In genomic region chr12:119770146-119770545, GRCh38 we compare ENCODE assay signal across 16 cellular contexts.
DNase-seq lines count a peak whose midpoint lies in the region; ATAC-seq and TF ChIP-seq lines count a peak whose summit lies in the region.
"Had no signal": no experiment of that assay in that cellular context is flagged by ENCODE, and none has a peak within 500 bp of the region (broad histone marks: within the 10 kb centered on the region; RNA-seq: fewer than 3 reads in every experiment).

No MANE protein-coding gene starts in this region.

- TSS peak; percentile 33 for BruUV-seq in OCI-LY7 (replicated peaks; lab: Mats Ljungman, UMichigan)

- H3K9me2 ChIP-seq in GM23248 (ENCODE audit: insufficient read depth), result no peaks in the 10 kb centered on the region
- H3K9me2 ChIP-seq in OCI-LY7 (ENCODE audit: insufficient read depth, low read length), result no peaks in the 10 kb centered on the region

- in situ Hi-C loops in GM23248 (cut with MboI), result no loop called here

- H3K27me3 ChIP-seq in GM23248 (replicated peaks; ENCODE audit: insufficient read depth) (no peaks in the 10 kb centered on the region), skeletal muscle satellite cell (ENCODE audit: control insufficient read depth, insufficient read depth, low read length) (no peaks in the 10 kb centered on the region)
- H3K27me3 ChIP-seq: BE2C had no signal

- CTCF ChIA-PET in OCI-LY7 (lab: Charles Lee; ENCODE audit: unreplicated experiment), result no interaction called here

- H3K4me3 ChIP-seq in GM23248 (no peak overlapping the region), OCI-LY7 (ENCODE audit: low read depth, low read length, poor library complexity, severe bottlenecking) (no peak overlapping the region), skeletal muscle satellite cell (ENCODE audit: low read length) (peak overlapping the region; percentile 42)
- H3K4me3 ChIP-seq: HAP-1 had no signal

- POLR2A ChIA-PET in OCI-LY7 (lab: Charles Lee), result no interaction called here

- H3K9ac ChIP-seq in GM23248, result no peak overlapping the region
- H3K9ac ChIP-seq in skeletal muscle satellite cell (ENCODE audit: low read depth, low read length), result no peak overlapping the region
- H3K9ac ChIP-seq: KMS-11 had no signal

- H3K4me2 ChIP-seq in GM23248 (ENCODE audit: unreplicated experiment) (no peak overlapping the region), OCI-LY7 (ENCODE audit: low read length) (no peak overlapping the region), skeletal muscle satellite cell (ENCODE audit: low read length) (peak overlapping the region; percentile 47)
- H3K4me2 ChIP-seq: KMS-11 had no signal

- H2AFZ ChIP-seq in GM23248 (no peak overlapping the region), OCI-LY7 (ENCODE audit: low read length) (no peak overlapping the region)

- no peak overlapping the region for H3K27ac ChIP-seq in GM23248
- H3K27ac ChIP-seq in OCI-LY7 (ENCODE audit: low read depth, low read length, poor library complexity, severe bottlenecking), result no peak overlapping the region
- H3K27ac ChIP-seq: KMS-11 had no signal

- DNase-seq in GM23248, result peak; percentile 65
- DNase-seq in OCI-LY7 (ENCODE audit: low spot score), result no peak
- DNase-seq in iris pigment epithelial cell (ENCODE audit: low read depth), result peak; percentile 16
- no peak for DNase-seq in NOMO-1 treated with dmso at 0.1 percent for 144 hours (lab: John Stamatoyannopoulos, UW; ENCODE audit: unreplicated experiment)
- DNase-seq: ACHN; BE2C; C1 segment of cervical spinal cord; Caco-2; CD4-positive, CD25-positive, alpha-beta regulatory T cell; CD8-positive, alpha-beta memory T cell; GDM1 had no signal

- H3K36me3 ChIP-seq in GM23248 (ENCODE audit: low read depth), result no peaks in the 10 kb centered on the region
- H3K36me3 ChIP-seq in OCI-LY7 (ENCODE audit: insufficient read depth, low read length), result peaks cover 85% of the 10 kb centered on the region
- H3K36me3 ChIP-seq in skeletal muscle satellite cell (ENCODE audit: insufficient read depth, low read length), result peaks cover 28% of the 10 kb centered on the region

- WGBS in GM23248 (ENCODE audit: low coverage in 1 of 2, low lambda C conversion rate in 2 of 2, missing lambda C conversion rate in 2 of 2), 2 experiments, result 69 to 72% methylated on average over 5 of the region's 5 CpGs

- no peak for TF ChIP-seq CTCF in OCI-LY7 (conservative IDR thresholded peaks at IDR 0.05; ENCODE audit: low read length)

- H3K79me2 ChIP-seq in GM23248 (ENCODE audit: insufficient read depth) (no peaks in the 10 kb centered on the region), OCI-LY7 (ENCODE audit: insufficient read depth, low read depth, low read length) (no peaks in the 10 kb centered on the region)

- H3K9me3 ChIP-seq in GM23248 (ENCODE audit: low read depth) (no peaks in the 10 kb centered on the region), OCI-LY7 (ENCODE audit: low read length) (no peaks in the 10 kb centered on the region), skeletal muscle satellite cell (replicated peaks; ENCODE audit: low read length) (no peaks in the 10 kb centered on the region)
- H3K9me3 ChIP-seq: BE2C, Caco-2, HAP-1 had no signal

- H3F3A ChIP-seq in GM23248 (ENCODE audit: insufficient read depth), result no peaks in the 10 kb centered on the region

- H4K20me1 ChIP-seq in GM23248 (ENCODE audit: insufficient read depth) (no peaks in the 10 kb centered on the region), OCI-LY7 (ENCODE audit: insufficient read depth, low read length) (no peaks in the 10 kb centered on the region)

- intact Hi-C loops in OCI-LY7 (cut with micrococcal nuclease; ENCODE audit: unreplicated experiment), result no loop called here

- ATAC-seq in HG03175 (IDR thresholded peaks at IDR 0.05; ENCODE audit: unreplicated experiment) (no peak), HG03469 (IDR thresholded peaks at IDR 0.05; ENCODE audit: unreplicated experiment) (no peak)

- H3K4me1 ChIP-seq in GM23248 (ENCODE audit: insufficient read depth), result peaks cover 9% of the 10 kb centered on the region
- H3K4me1 ChIP-seq in OCI-LY7 (ENCODE audit: insufficient read depth, low read length, poor library complexity, severe bottlenecking), result no peaks in the 10 kb centered on the region
- H3K4me1 ChIP-seq in skeletal muscle satellite cell (ENCODE audit: control insufficient read depth, insufficient read depth, low read length), result peaks cover 11% of the 10 kb centered on the region
- H3K4me1 ChIP-seq: BE2C, Caco-2, HAP-1 had no signal

Comparison
In these comparisons a context has a peak if more than half of its experiments do, and no peak if none do; other contexts are left out.
1. DNase-seq: peak in GM23248 (single experiment) and iris pigment epithelial cell (single experiment); none in OCI-LY7 (single experiment) and NOMO-1 treated with dmso at 0.1 percent for 144 hours (single experiment).